2 cellular contexts compared by ENCODE assay signal in genomic region chr4:39472396-39472795, GRCh38.
TF ChIP-seq lines count a peak whose summit lies in the region.

No MANE protein-coding gene starts in this region.

TF ChIP-seq in liver, 16 proteins besides CTCF, POLR2A, EP300 and RAD21:
- TF ChIP-seq RXRA (IDR thresholded peaks at IDR 0.05) (peak; percentile 31 to 69), HNF4A (conservative IDR thresholded peaks at IDR 0.05) (peak; percentile 45 to 64), YY1 (IDR thresholded peaks at IDR 0.05) (peak; percentile 51), REST (IDR thresholded peaks at IDR 0.05) (no peak), ZBTB33 (IDR thresholded peaks at IDR 0.05) (peak; percentile 26), JUND (IDR thresholded peaks at IDR 0.05) (peak in 1 of 2 donors; percentile 35), MAX (IDR thresholded peaks at IDR 0.05) (no peak)

TF ChIP-seq in HepG2, 621 proteins besides CTCF, POLR2A, EP300 and RAD21:
- no peak for TF ChIP-seq ZNF354B (CRISPR knock-in tag; IDR thresholded peaks at IDR 0.05)
- no peak for TF ChIP-seq IKZF4 (CRISPR knock-in tag; IDR thresholded peaks at IDR 0.05; ENCODE audit: borderline replicate concordance, low read depth, not compliant biosample characterization)
- TF ChIP-seq SP4 (CRISPR knock-in tag; IDR thresholded peaks at IDR 0.05) = no peak
- TF ChIP-seq ZNF256 (CRISPR knock-in tag; conservative IDR thresholded peaks at IDR 0.05) = no peak
- TF ChIP-seq ZC3H13 (CRISPR knock-in tag; IDR thresholded peaks at IDR 0.05) = no peak
- no peak for TF ChIP-seq ZBTB34 (CRISPR knock-in tag; IDR thresholded peaks at IDR 0.05)
- no peak for TF ChIP-seq TEF (CRISPR knock-in tag; IDR thresholded peaks at IDR 0.05)
- TF ChIP-seq FLYWCH1 (CRISPR knock-in tag; IDR thresholded peaks at IDR 0.05) = no peak
- TF ChIP-seq ZBTB42 (CRISPR knock-in tag; IDR thresholded peaks at IDR 0.05) = no peak
- no peak for TF ChIP-seq ZSCAN5A (CRISPR knock-in tag; IDR thresholded peaks at IDR 0.05; ENCODE audit: borderline replicate concordance)
- no peak for TF ChIP-seq ZNF468 (CRISPR knock-in tag; IDR thresholded peaks at IDR 0.05)
- TF ChIP-seq ARNT (IDR thresholded peaks at IDR 0.05) = no peak
- no peak for TF ChIP-seq ZBTB43 (CRISPR knock-in tag; conservative IDR thresholded peaks at IDR 0.05)
- no peak for TF ChIP-seq DNMT1 (CRISPR knock-in tag; IDR thresholded peaks at IDR 0.05)
- no peak for TF ChIP-seq ZFP91 (CRISPR knock-in tag; IDR thresholded peaks at IDR 0.05; ENCODE audit: borderline replicate concordance)
TF ChIP-seq in HepG2: peak in this region for 0.
